35 cellular contexts compared by ENCODE assay signal in genomic region chr5:139831624-139832023, GRCh38. TPM values are rescaled to one million over a fixed set of nuclear protein-coding genes. Genes with fewer than 3 reads are reported as not detected.
"Had no signal": no experiment of that assay in that cellular context is flagged by ENCODE, and none has a peak within 500 bp of the region (broad histone marks: within the 10 kb centered on the region; RNA-seq: fewer than 3 reads in every experiment).

No MANE protein-coding gene starts in this region.

- H3K4me3 ChIP-seq: adrenal gland, body of pancreas, colonic mucosa, esophagus squamous epithelium, gastroesophageal sphincter had no signal

- H3K27ac Mint-ChIP-seq: activated CD4-positive, alpha-beta memory T cell treated with anti-CD3 and anti-CD28 coated beads, Interleukin-2, amount 10 ng/mL, durations not matched to agents 7 days and 5 days; activated CD4-positive, alpha-beta T cell treated with anti-CD3 and anti-CD28 coated beads, Interleukin-2, amount 10 ng/mL, durations not matched to agents 7 days and 5 days; activated naive CD4-positive, alpha-beta T cell treated with anti-CD3 and anti-CD28 coated beads for 36 hours; activated naive CD4-positive, alpha-beta T cell treated with anti-CD3 and anti-CD28 coated beads, Interleukin-2, amount 50 U/mL, for 24 hours; activated naive CD8-positive, alpha-beta T cell treated with anti-CD3 and anti-CD28 coated beads for 36 hours; activated naive CD8-positive, alpha-beta T cell treated with anti-CD3 and anti-CD28 coated beads, Interleukin-2, amount 50 U/mL, for 24 hours; activated T-cell treated with anti-CD3 and anti-CD28 coated beads, Interleukin-2, amount 50 U/mL, for 24 hours; activated T-helper 1 cell treated with anti-CD3 and anti-CD28 coated beads, Interleukin-12 subunit alpha, Interleukin-12 subunit beta, Interleukin-2, Interleukin-4 antibody, amounts not matched to agents 30 ng/mL and 10 ng/mL and 1 ng/mL, durations not matched to agents 14 hours and 24 hours and 36 hours; activated T-helper 2 cell treated with anti-CD3 and anti-CD28 coated beads, Interferon-gamma antibody, Interleukin-2, Interleukin-4, amounts not matched to agents 10 μg/mL and 5 μg/mL and 100 μg/mL, durations not matched to agents 14 hours and 24 hours and 36 hours; T-helper 17 cell; T-helper 2 cell treated with Interferon-gamma antibody and Interleukin-4, amounts not matched to agents 5 μg/mL and 100 μg/mL, for 36 hours had no signal

- H3K9me3 Mint-ChIP-seq: activated CD4-positive, alpha-beta memory T cell treated with anti-CD3 and anti-CD28 coated beads, Interleukin-2, amount 10 ng/mL, durations not matched to agents 7 days and 5 days; activated CD4-positive, alpha-beta T cell treated with anti-CD3 and anti-CD28 coated beads, Interleukin-2, amount 10 ng/mL, durations not matched to agents 7 days and 5 days; activated naive CD4-positive, alpha-beta T cell treated with anti-CD3 and anti-CD28 coated beads for 36 hours; activated naive CD4-positive, alpha-beta T cell treated with anti-CD3 and anti-CD28 coated beads, Interleukin-2, amount 50 U/mL, for 24 hours; activated naive CD8-positive, alpha-beta T cell treated with anti-CD3 and anti-CD28 coated beads for 36 hours; activated naive CD8-positive, alpha-beta T cell treated with anti-CD3 and anti-CD28 coated beads, Interleukin-2, amount 50 U/mL, for 24 hours; activated T-cell treated with anti-CD3 and anti-CD28 coated beads, Interleukin-2, amount 50 U/mL, for 24 hours; activated T-helper 1 cell treated with anti-CD3 and anti-CD28 coated beads, Interleukin-12 subunit alpha, Interleukin-12 subunit beta, Interleukin-2, Interleukin-4 antibody, amounts not matched to agents 30 ng/mL and 10 ng/mL and 1 ng/mL, durations not matched to agents 14 hours and 24 hours and 36 hours; activated T-helper 2 cell treated with anti-CD3 and anti-CD28 coated beads, Interferon-gamma antibody, Interleukin-2, Interleukin-4, amounts not matched to agents 10 μg/mL and 5 μg/mL and 100 μg/mL, durations not matched to agents 14 hours and 24 hours and 36 hours; T-helper 2 cell treated with Interferon-gamma antibody and Interleukin-4, amounts not matched to agents 5 μg/mL and 100 μg/mL, for 36 hours had no signal

- H3K4me3 Mint-ChIP-seq: activated CD4-positive, alpha-beta memory T cell treated with anti-CD3 and anti-CD28 coated beads, Interleukin-2, amount 10 ng/mL, durations not matched to agents 7 days and 5 days; activated CD4-positive, alpha-beta T cell treated with anti-CD3 and anti-CD28 coated beads, Interleukin-2, amount 10 ng/mL, durations not matched to agents 7 days and 5 days; activated naive CD4-positive, alpha-beta T cell treated with anti-CD3 and anti-CD28 coated beads for 36 hours; activated naive CD4-positive, alpha-beta T cell treated with anti-CD3 and anti-CD28 coated beads, Interleukin-2, amount 50 U/mL, for 24 hours; activated naive CD8-positive, alpha-beta T cell treated with anti-CD3 and anti-CD28 coated beads for 36 hours; activated naive CD8-positive, alpha-beta T cell treated with anti-CD3 and anti-CD28 coated beads, Interleukin-2, amount 50 U/mL, for 24 hours; activated T-cell treated with anti-CD3 and anti-CD28 coated beads, Interleukin-2, amount 50 U/mL, for 24 hours; activated T-helper 1 cell treated with anti-CD3 and anti-CD28 coated beads, Interleukin-12 subunit alpha, Interleukin-12 subunit beta, Interleukin-2, Interleukin-4 antibody, amounts not matched to agents 30 ng/mL and 10 ng/mL and 1 ng/mL, durations not matched to agents 14 hours and 24 hours and 36 hours; T-helper 17 cell; T-helper 2 cell treated with Interferon-gamma antibody and Interleukin-4, amounts not matched to agents 5 μg/mL and 100 μg/mL, for 36 hours had no signal

- ATAC-seq: activated naive CD8-positive, alpha-beta T cell treated with anti-CD3 and anti-CD28 coated beads, Interleukin-2, amount 50 U/mL, for 24 hours; body of pancreas; gastroesophageal sphincter; T-helper 17 cell had no signal

- H3K4me1 Mint-ChIP-seq: activated CD4-positive, alpha-beta memory T cell treated with anti-CD3 and anti-CD28 coated beads, Interleukin-2, amount 10 ng/mL, durations not matched to agents 7 days and 5 days; activated CD4-positive, alpha-beta T cell treated with anti-CD3 and anti-CD28 coated beads, Interleukin-2, amount 10 ng/mL, durations not matched to agents 7 days and 5 days; activated naive CD4-positive, alpha-beta T cell treated with anti-CD3 and anti-CD28 coated beads, Interleukin-2, amount 50 U/mL, for 24 hours; activated naive CD8-positive, alpha-beta T cell treated with anti-CD3 and anti-CD28 coated beads for 36 hours; activated naive CD8-positive, alpha-beta T cell treated with anti-CD3 and anti-CD28 coated beads, Interleukin-2, amount 50 U/mL, for 24 hours; T-helper 17 cell had no signal

- H3K36me3 Mint-ChIP-seq: activated naive CD4-positive, alpha-beta T cell treated with anti-CD3 and anti-CD28 coated beads, Interleukin-2, amount 50 U/mL, for 24 hours; activated naive CD8-positive, alpha-beta T cell treated with anti-CD3 and anti-CD28 coated beads for 36 hours had no signal

- DNase-seq: activated CD4-positive, alpha-beta memory T cell treated with anti-CD3 and anti-CD28 coated beads, Interleukin-2, amount 10 ng/mL, durations not matched to agents 7 days and 5 days; activated CD4-positive, alpha-beta T cell treated with anti-CD3 and anti-CD28 coated beads for 4 hours; activated CD4-positive, alpha-beta T cell treated with anti-CD3 and anti-CD28 coated beads, Interleukin-2, amount 10 ng/mL, durations not matched to agents 7 days and 5 days; activated CD4-positive, alpha-beta T cell treated with anti-CD3 and anti-CD28 coated beads, Interleukin-2, amount 50 U/mL, for 4 hours; activated CD4-positive, CD25-positive, alpha-beta regulatory T cell; activated CD4-positive, CD25-positive, alpha-beta regulatory T cell treated with anti-CD3 and anti-CD28 coated beads, Interleukin-2, amount 50 U/mL, for 72 hours; activated CD8-positive, alpha-beta memory T cell treated with anti-CD3 and anti-CD28 coated beads, Interleukin-2, amount 50 U/mL, for 48 hours; activated effector memory CD4-positive, alpha-beta T cell treated with anti-CD3 and anti-CD28 coated beads, Interleukin-2, amount 50 U/mL, for 16 hours; activated naive CD4-positive, alpha-beta T cell treated with anti-CD3 and anti-CD28 coated beads for 36 hours; activated naive CD8-positive, alpha-beta T cell treated with anti-CD3 and anti-CD28 coated beads for 36 hours; activated naive CD8-positive, alpha-beta T cell treated with anti-CD3 and anti-CD28 coated beads, Interleukin-2, amount 50 U/mL, for 24 hours; activated T-cell treated with anti-CD3 and anti-CD28 coated beads for 4 hours; activated T-cell treated with anti-CD3 and anti-CD28 coated beads, Interleukin-2, amount 50 U/mL, for 24 hours; adrenal gland; amygdala; aorta; body of pancreas; central memory CD4-positive, alpha-beta T cell; cerebellar nuclear complex; colonic mucosa; effector CD8-positive, alpha-beta T cell; esophagus squamous epithelium; foreskin melanocyte; T-helper 1 cell; T-helper 17 cell; T1000 had no signal

RNA-seq across cellular contexts. Expression of gene PSD2, which starts 36.0 kb away (rescaled TPM):
- total RNA-seq: activated CD4-positive, alpha-beta memory T cell treated with anti-CD3 and anti-CD28 coated beads, Interleukin-2, amount 10 ng/mL, durations not matched to agents 7 days and 5 days; activated CD4-positive, alpha-beta T cell treated with anti-CD3 and anti-CD28 coated beads, Interleukin-2, amount 10 ng/mL, durations not matched to agents 7 days and 5 days; activated naive CD4-positive, alpha-beta T cell treated with anti-CD3 and anti-CD28 coated beads for 36 hours; activated naive CD8-positive, alpha-beta T cell treated with anti-CD3 and anti-CD28 coated beads for 36 hours; activated T-helper 1 cell treated with anti-CD3 and anti-CD28 coated beads, Interleukin-12 subunit alpha, Interleukin-12 subunit beta, Interleukin-2, Interleukin-4 antibody, amounts not matched to agents 30 ng/mL and 10 ng/mL and 1 ng/mL, durations not matched to agents 14 hours and 24 hours and 36 hours; activated T-helper 2 cell treated with anti-CD3 and anti-CD28 coated beads, Interferon-gamma antibody, Interleukin-2, Interleukin-4, amounts not matched to agents 10 μg/mL and 5 μg/mL and 100 μg/mL, durations not matched to agents 14 hours and 24 hours and 36 hours; dermis microvascular lymphatic vessel endothelial cell; endothelial cell of umbilical vein; esophagus squamous epithelium; fibroblast of villous mesenchyme; glomerular endothelial cell had no signal
- polyA plus RNA-seq: endothelial cell of umbilical vein had no signal
